ENCODE assay signal across 15 cellular contexts in genomic region chr7:16084370-16084769, GRCh38.
DNase-seq lines count a peak whose midpoint lies in the region; ATAC-seq and TF ChIP-seq lines count a peak whose summit lies in the region.
"Had no signal": no experiment of that assay in that cellular context is flagged by ENCODE, and none has a peak within 500 bp of the region (broad histone marks: within the 10 kb centered on the region; RNA-seq: fewer than 3 reads in every experiment).

No MANE protein-coding gene starts in this region.

- H3K4me3 ChIP-seq in astrocyte of the spinal cord (ENCODE audit: low read depth, low read length) (no peak overlapping the region), mesenchymal stem cell (ENCODE audit: insufficient read depth in 1 of 2, low read depth in 1 of 2, low read length in 2 of 2) (no peak overlapping the region)
- H3K4me3 ChIP-seq: GM23338, heart right ventricle, MG63 had no signal

- no peaks in the 10 kb centered on the region for H3K4me1 Mint-ChIP-seq in activated T-cell treated with anti-CD3 and anti-CD28 coated beads, Interleukin-2, amount 50 U/mL, for 4 hours (ENCODE audit: low read depth)
- H3K4me1 Mint-ChIP-seq: CD14-positive monocyte, GM23338 had no signal

- peak overlapping the region; percentile 44 for H2AK5ac ChIP-seq in mesenchymal stem cell (ENCODE audit: low read length, severe bottlenecking)

- H4K91ac ChIP-seq in mesenchymal stem cell (ENCODE audit: low read length): no peak overlapping the region

- H3K4me1 ChIP-seq in mesenchymal stem cell (ENCODE audit: control insufficient read depth, insufficient read depth, low read depth, low read length): peaks cover 2% of the 10 kb centered on the region

- H2BK5ac ChIP-seq in mesenchymal stem cell (ENCODE audit: low read depth, low read length, poor library complexity, severe bottlenecking): no peak overlapping the region

- peak overlapping the region; percentile 41 for H3K27ac ChIP-seq in mesenchymal stem cell (ENCODE audit: low read length, poor library complexity, severe bottlenecking)
- H3K27ac ChIP-seq: 22Rv1 had no signal

- H3K9me3 Mint-ChIP-seq in activated T-cell treated with anti-CD3 and anti-CD28 coated beads, Interleukin-2, amount 50 U/mL, for 4 hours: no peaks in the 10 kb centered on the region
- H3K9me3 Mint-ChIP-seq: GM23338 had no signal

- no peak overlapping the region for H3K18ac ChIP-seq in mesenchymal stem cell (ENCODE audit: low read depth in 1 of 2, low read length in 2 of 2)

- H3K9ac ChIP-seq in mesenchymal stem cell (ENCODE audit: low read length): no peak overlapping the region

- no peak for ATAC-seq in GM18511 (IDR thresholded peaks at IDR 0.05; ENCODE audit: unreplicated experiment)
- ATAC-seq in activated T-cell treated with anti-CD3 and anti-CD28 coated beads, Interleukin-2, amount 50 U/mL, for 4 hours: no peak
- ATAC-seq in HG02970 (IDR thresholded peaks at IDR 0.05; ENCODE audit: low FRiP score, unreplicated experiment): no peak
- ATAC-seq: GM23338 had no signal

- no peaks in the 10 kb centered on the region for H3K36me3 Mint-ChIP-seq in activated T-cell treated with anti-CD3 and anti-CD28 coated beads, Interleukin-2, amount 50 U/mL, for 4 hours (ENCODE audit: insufficient read depth)
- H3K36me3 Mint-ChIP-seq: CD14-positive monocyte had no signal

- H3K36me3 ChIP-seq in mesenchymal stem cell (ENCODE audit: control insufficient read depth in 1 of 2, insufficient read depth in 2 of 2, low read depth in 1 of 2, low read length in 2 of 2): no peaks in the 10 kb centered on the region
- H3K36me3 ChIP-seq: heart right ventricle, MG63 had no signal

- H3K23ac ChIP-seq in mesenchymal stem cell (ENCODE audit: low read length in 2 of 2): no peak overlapping the region

- H2AFZ ChIP-seq in mesenchymal stem cell (ENCODE audit: low read depth, low read length): no peak overlapping the region
- H2AFZ ChIP-seq: GM23338 had no signal

- H3K27me3 Mint-ChIP-seq in activated T-cell treated with anti-CD3 and anti-CD28 coated beads, Interleukin-2, amount 50 U/mL, for 4 hours (ENCODE audit: low read depth): no peaks in the 10 kb centered on the region

- 90% methylated on average over 2 of the region's 3 CpGs for WGBS in mesenchymal stem cell

- no peaks in the 10 kb centered on the region for H3K79me1 ChIP-seq in mesenchymal stem cell (replicated peaks; ENCODE audit: low read length, poor library complexity, severe bottlenecking)

- H3K27me3 ChIP-seq in mesenchymal stem cell (ENCODE audit: control insufficient read depth in 1 of 2, insufficient read depth in 1 of 2, low read length in 2 of 2): no peaks in the 10 kb centered on the region
- H3K27me3 ChIP-seq: heart right ventricle, MG63 had no signal

- no peak overlapping the region for H4K8ac ChIP-seq in mesenchymal stem cell (ENCODE audit: low read length)

- H3K4me2 ChIP-seq in mesenchymal stem cell (ENCODE audit: low read length, poor library complexity, severe bottlenecking): no peak overlapping the region
- H3K4me2 ChIP-seq: GM23338 had no signal

- H3K4ac ChIP-seq in mesenchymal stem cell (ENCODE audit: low read depth in 1 of 2, low read length in 2 of 2): no peak overlapping the region

- H2BK15ac ChIP-seq in mesenchymal stem cell (ENCODE audit: low read depth, poor library complexity, severe bottlenecking): no peak overlapping the region

- no peak overlapping the region for H3K4me3 Mint-ChIP-seq in activated T-cell treated with anti-CD3 and anti-CD28 coated beads, Interleukin-2, amount 50 U/mL, for 4 hours
- H3K4me3 Mint-ChIP-seq: CD14-positive monocyte, GM23338 had no signal

- H2BK12ac ChIP-seq in mesenchymal stem cell (ENCODE audit: low read length in 2 of 2): no peak overlapping the region

- no peaks in the 10 kb centered on the region for H3K9me3 ChIP-seq in mesenchymal stem cell (ENCODE audit: control insufficient read depth, low read length)
- H3K9me3 ChIP-seq: heart right ventricle, MG63 had no signal

- H2BK120ac ChIP-seq in mesenchymal stem cell (ENCODE audit: low read depth, low read length): no peak overlapping the region

- H3K14ac ChIP-seq in mesenchymal stem cell (ENCODE audit: low read length in 2 of 2): no peak overlapping the region

- in situ Hi-C loops in astrocyte of the spinal cord (cut with HindIII; ENCODE audit: low sequenced_read_pairs): no loop called here

- peak; percentile 24 for DNase-seq in DMS153 (lab: John Stamatoyannopoulos, UW)
- DNase-seq in DMS153 treated with DMSO at 0.1 percent for 48 hours (lab: John Stamatoyannopoulos, UW; ENCODE audit: unreplicated experiment): no peak
- DNase-seq in NCI-H2081 treated with DMSO at 0.1 percent for 48 hours (lab: John Stamatoyannopoulos, UW): peak; percentile 31
- DNase-seq in astrocyte of the spinal cord (ENCODE audit: low read depth, low spot score): peak; percentile 42
- no peak for DNase-seq in mesenchymal stem cell
- no peak for DNase-seq in activated T-cell treated with anti-CD3 and anti-CD28 coated beads, Interleukin-2, amount 50 U/mL, for 4 hours
- DNase-seq: activated CD4-positive, alpha-beta T cell treated with anti-CD3 and anti-CD28 coated beads, Interleukin-2, amount 50 U/mL, for 4 hours; MG63; small intestine had no signal

- TF ChIP-seq CTCF in astrocyte of the spinal cord (IDR thresholded peaks at IDR 0.05; ENCODE audit: low read depth, low read length): no peak

Comparison
In these comparisons a context has a peak if more than half of its experiments do, and no peak if none do; other contexts are left out.
1. DNase-seq: peak in DMS153 (single experiment), NCI-H2081 treated with DMSO at 0.1 percent for 48 hours (single experiment) and astrocyte of the spinal cord (single experiment); none in DMS153 treated with DMSO at 0.1 percent for 48 hours (single experiment), mesenchymal stem cell (single experiment) and activated T-cell treated with anti-CD3 and anti-CD28 coated beads, Interleukin-2, amount 50 U/mL, for 4 hours (single experiment).